In genomic region chr19:3783660-3784584, GRCh38 we compare ENCODE assay signal across 9 cellular contexts. TPM values are rescaled to one million over a fixed set of nuclear protein-coding genes. Genes with fewer than 3 reads are reported as not detected.
DNase-seq lines count a peak whose midpoint lies in the region; ATAC-seq and TF ChIP-seq lines count a peak whose summit lies in the region.
"Had no signal": no experiment of that assay in that cellular context is flagged by ENCODE, and none has a peak within 500 bp of the region (broad histone marks: within the 10 kb centered on the region; RNA-seq: fewer than 3 reads in every experiment).

No MANE protein-coding gene starts in this region.

- peak; percentile 48 for ATAC-seq in activated T-helper 17 cell treated with anti-CD3 and anti-CD28 coated beads, Interleukin-2, amount 50 U/mL, for 72 hours (replicated peaks)
- ATAC-seq in GM19035 (IDR thresholded peaks at IDR 0.05; ENCODE audit: unreplicated experiment), result no peak

- H3K4me3 Mint-ChIP-seq in activated T-helper 17 cell treated with anti-CD3 and anti-CD28 coated beads, Interleukin-2, amount 50 U/mL, for 72 hours, result peak overlapping the region; percentile 69

- DNase-seq in BE2C (peak; percentile 59), NCI-H1694 (lab: John Stamatoyannopoulos, UW) (peak; percentile 7), mesendoderm (peak; percentile 74), GM03348 (ENCODE audit: low spot score) (no peak), hippocampal formation (lab: John Stamatoyannopoulos, UW) (no peak), KG1 (lab: John Stamatoyannopoulos, UW) (no peak)

- H3K27me3 Mint-ChIP-seq in activated T-helper 17 cell treated with anti-CD3 and anti-CD28 coated beads, Interleukin-2, amount 50 U/mL, for 72 hours, result peaks cover 3% of the 10 kb centered on the region

- no peak overlapping the region for H3K4me3 ChIP-seq in BE2C (ENCODE audit: low read depth, low read length)
- H3K4me3 ChIP-seq in mesendoderm (ENCODE audit: low read length), result no peak overlapping the region

- no peak overlapping the region for H3K4me2 ChIP-seq in mesendoderm (ENCODE audit: low read length)

- no peak overlapping the region for H3K23ac ChIP-seq in mesendoderm (ENCODE audit: low read length)

- no peak overlapping the region for H2BK5ac ChIP-seq in mesendoderm (ENCODE audit: low read length)

- peak; percentile 46 for TF ChIP-seq CTCF in BE2C (IDR thresholded peaks at IDR 0.05; ENCODE audit: low read depth, low read length)

- H3K79me2 ChIP-seq in mesendoderm (ENCODE audit: control insufficient read depth, insufficient read depth, low read length), result no peaks in the 10 kb centered on the region

- no peak overlapping the region for H4K5ac ChIP-seq in mesendoderm (ENCODE audit: low read length)

- no peak overlapping the region for H3K56ac ChIP-seq in mesendoderm (ENCODE audit: low read length)

- H2AK5ac ChIP-seq in mesendoderm (ENCODE audit: low read length), result no peak overlapping the region

- H3K4ac ChIP-seq in mesendoderm (ENCODE audit: low read depth, low read length), result no peak overlapping the region

- peaks cover 7% of the 10 kb centered on the region for H3K9me3 Mint-ChIP-seq in activated T-helper 17 cell treated with anti-CD3 and anti-CD28 coated beads, Interleukin-2, amount 50 U/mL, for 72 hours

- H2BK15ac ChIP-seq in mesendoderm (replicated peaks; ENCODE audit: low read depth), result no peak overlapping the region

- H3K4me1 ChIP-seq in BE2C, result no peaks in the 10 kb centered on the region
- no peaks in the 10 kb centered on the region for H3K4me1 ChIP-seq in mesendoderm (ENCODE audit: control insufficient read depth, low read depth, low read length)

- no CpG with 5 or more reads among the region's 49 CpGs for WGBS in mesendoderm (ENCODE audit: extremely low coverage, insufficient coverage, low lambda C conversion rate)

- H3K9me3 ChIP-seq in BE2C, result peaks cover 7% of the 10 kb centered on the region; the same call in 1 of the 2 replicates

- no peak overlapping the region for H3K27ac Mint-ChIP-seq in activated T-helper 17 cell treated with anti-CD3 and anti-CD28 coated beads, Interleukin-2, amount 50 U/mL, for 72 hours

- H4K8ac ChIP-seq in mesendoderm (ENCODE audit: low read depth, low read length), result no peak overlapping the region

- no peak overlapping the region for H2BK120ac ChIP-seq in mesendoderm (ENCODE audit: low read depth, low read length)

- no peak overlapping the region for H3K9ac ChIP-seq in mesendoderm (ENCODE audit: low read length)

- no peak overlapping the region for H3K18ac ChIP-seq in mesendoderm (ENCODE audit: low read length)

- peaks cover 14% of the 10 kb centered on the region for H3K36me3 Mint-ChIP-seq in activated T-helper 17 cell treated with anti-CD3 and anti-CD28 coated beads, Interleukin-2, amount 50 U/mL, for 72 hours (ENCODE audit: low read depth)

- no peaks in the 10 kb centered on the region for H3K79me1 ChIP-seq in mesendoderm (ENCODE audit: low read length)

- no peak overlapping the region for H3K27ac ChIP-seq in mesendoderm (ENCODE audit: low read depth, low read length)

- no peaks in the 10 kb centered on the region for H3K36me3 ChIP-seq in BE2C
- H3K36me3 ChIP-seq in mesendoderm (ENCODE audit: control insufficient read depth, insufficient read depth, low read length), result no peaks in the 10 kb centered on the region

- H3K27me3 ChIP-seq in BE2C, result peaks cover 33% of the 10 kb centered on the region
- H3K27me3 ChIP-seq in mesendoderm (ENCODE audit: insufficient read depth, low read length, poor library complexity), result peaks cover 13% of the 10 kb centered on the region

- H3K4me1 Mint-ChIP-seq in activated T-helper 17 cell treated with anti-CD3 and anti-CD28 coated beads, Interleukin-2, amount 50 U/mL, for 72 hours, result peaks cover 4% of the 10 kb centered on the region

RNA-seq across cellular contexts. Expression of gene MATK, which starts 2.3 kb away (rescaled TPM):
- not detected for polyA plus RNA-seq in BE2C (2012; ENCODE audit: insufficient read depth, insufficient read length, low read depth)
- total RNA-seq in activated T-helper 17 cell treated with anti-CD3 and anti-CD28 coated beads, Interleukin-2, amount 50 U/mL, for 72 hours, result 10 to 100 TPM; 14.8 to 17.1 TPM
- 6.0 TPM for polyA plus RNA-seq in mesendoderm (2013, experiment 1 of 2)
- polyA plus RNA-seq in mesendoderm (2013, experiment 2 of 2), result 5.2 TPM

RNA-seq across cellular contexts. Expression of gene RAX2, which starts 11.9 kb away (rescaled TPM):
- not detected for polyA plus RNA-seq in BE2C (2012; ENCODE audit: insufficient read depth, insufficient read length, low read depth)
- total RNA-seq in activated T-helper 17 cell treated with anti-CD3 and anti-CD28 coated beads, Interleukin-2, amount 50 U/mL, for 72 hours, result not detected
- not detected for polyA plus RNA-seq in mesendoderm (2013, experiment 1 of 2)
- polyA plus RNA-seq in mesendoderm (2013, experiment 2 of 2), result not detected
- total RNA-seq: subcutaneous adipose tissue had no signal

RNA-seq across cellular contexts. Expression of gene MRPL54, which starts 21.4 kb away (rescaled TPM):
- 237 TPM for polyA plus RNA-seq in BE2C (2012; ENCODE audit: insufficient read depth, insufficient read length, low read depth)
- total RNA-seq in activated T-helper 17 cell treated with anti-CD3 and anti-CD28 coated beads, Interleukin-2, amount 50 U/mL, for 72 hours, result 10 to 100 TPM; 25.5 to 57.2 TPM
- 66.5 TPM for polyA plus RNA-seq in mesendoderm (2013, experiment 1 of 2)
- 68.8 TPM for polyA plus RNA-seq in mesendoderm (2013, experiment 2 of 2)

RNA-seq across cellular contexts. Expression of gene APBA3, which starts 22.4 kb away (rescaled TPM):
- 50.5 TPM for polyA plus RNA-seq in BE2C (2012; ENCODE audit: insufficient read depth, insufficient read length, low read depth)
- 10 to 100 TPM; 49.3 to 75.0 TPM for total RNA-seq in activated T-helper 17 cell treated with anti-CD3 and anti-CD28 coated beads, Interleukin-2, amount 50 U/mL, for 72 hours
- polyA plus RNA-seq in mesendoderm (2013, experiment 1 of 2), result 13.1 TPM
- 14.3 TPM for polyA plus RNA-seq in mesendoderm (2013, experiment 2 of 2)

Comparison
In these comparisons a context has a peak if more than half of its experiments do, and no peak if none do; other contexts are left out.
1. DNase-seq: peak in BE2C (single experiment), NCI-H1694 (single experiment) and mesendoderm (single experiment); none in GM03348 (single experiment), hippocampal formation (0 of 2) and KG1 (single experiment).